13 cellular contexts compared by ENCODE assay signal in genomic region chr21:25360593-25360992, GRCh38.
A peak's percentile ranks its signal among the peaks of the same experiment; 100 is the strongest.
DNase-seq lines count a peak whose midpoint lies in the region; ATAC-seq, FAIRE-seq and TF ChIP-seq lines count a peak whose summit lies in the region.
"Had no signal": no experiment of that assay in that cellular context is flagged by ENCODE, and none has a peak within 500 bp of the region (broad histone marks: within the 10 kb centered on the region; RNA-seq: fewer than 3 reads in every experiment).

No MANE protein-coding gene starts in this region.

- intact Hi-C loops in MCF 10A (cut with micrococcal nuclease) (no loop called here), breast epithelium (cut with DNase I; ENCODE audit: low total_unique reads) (no loop called here), lower leg skin (cut with DNase I; ENCODE audit: low total_unique reads) (no loop called here)

- no peak overlapping the region for H3K4me3 Mint-ChIP-seq in MCF 10A (ENCODE audit: unreplicated experiment)

- H3K4me1 ChIP-seq in breast epithelium (no peaks in the 10 kb centered on the region), KMS-11 (ENCODE audit: low read depth, poor library complexity, severe bottlenecking) (no peaks in the 10 kb centered on the region)
- H3K4me1 ChIP-seq: thyroid gland had no signal

- no peaks in the 10 kb centered on the region for H4K20me1 ChIP-seq in KMS-11 (ENCODE audit: insufficient read depth)

- no peaks in the 10 kb centered on the region for H3K79me2 ChIP-seq in KMS-11 (ENCODE audit: insufficient read depth, low read depth)

- no peaks in the 10 kb centered on the region for H3K36me3 Mint-ChIP-seq in MCF 10A (ENCODE audit: insufficient read depth, unreplicated experiment)

- TF ChIP-seq POLR2A in breast epithelium (IDR thresholded peaks at IDR 0.05) (no peak), lower leg skin (IDR thresholded peaks at IDR 0.05) (no peak)

- POLR2A ChIA-PET in MCF 10A (lab: Yijun Ruan, JAX), result interaction anchor here (1.3 kb wide), 1 partner anchor 9 kb away, joined by 4 read pairs; no protein-coding TSS in a partner anchor

- TF ChIP-seq CTCF in MCF 10A (IDR thresholded peaks at IDR 0.05; ENCODE audit: unreplicated experiment), result peak; percentile 8
- TF ChIP-seq CTCF in breast epithelium (IDR thresholded peaks at IDR 0.05), result no peak
- peak; percentile 27; the same call in 1 of the 2 replicates for TF ChIP-seq CTCF in KMS-11 (conservative IDR thresholded peaks at IDR 0.05; ENCODE audit: low read depth, low read length)
- peak; percentile 34 for TF ChIP-seq CTCF in cardiac fibroblast (IDR thresholded peaks at IDR 0.05; ENCODE audit: low read depth, low read length)
- TF ChIP-seq CTCF in D721Med (IDR thresholded peaks at IDR 0.05; ENCODE audit: insufficient read depth, missing control alignments), result no peak
- no peak for TF ChIP-seq CTCF in lower leg skin (IDR thresholded peaks at IDR 0.05)

- H3K9me3 ChIP-seq in breast epithelium, result no peaks in the 10 kb centered on the region
- H3K9me3 ChIP-seq: thyroid gland had no signal

- DNase-seq in MCF 10A (ENCODE audit: unreplicated experiment) (no peak), breast epithelium (ENCODE audit: low spot score in 2 of 2) (no peak), cardiac fibroblast (ENCODE audit: low read depth in 2 of 2) (no peak), D721Med (ENCODE audit: insufficient read length, low spot score) (no peak), RCC 7860 (ENCODE audit: low spot score) (no peak), lower leg skin (ENCODE audit: low spot score in 2 of 2) (no peak)
- DNase-seq: kidney glomerular epithelial cell; NCI-H524 treated with DMSO at 0.1 percent for 48 hours; occipital lobe; stimulated activated CD4-positive, alpha-beta T cell treated with anti-CD3 and anti-CD28 coated beads, Interleukin-4, amount 100 ng/mL, for 24 hours; thyroid gland had no signal

- H3K9ac ChIP-seq in KMS-11, result no peak overlapping the region

- no peak overlapping the region for H3K4me2 ChIP-seq in KMS-11

- no peaks in the 10 kb centered on the region for H3K27me3 Mint-ChIP-seq in MCF 10A (ENCODE audit: insufficient read depth, unreplicated experiment)

- H3K4me3 ChIP-seq in breast epithelium, result no peak overlapping the region
- no peak overlapping the region for H3K4me3 ChIP-seq in KMS-11 (IDR thresholded peaks at IDR 0.05; ENCODE audit: insufficient read depth, low read depth, low read length)
- H3K4me3 ChIP-seq in cardiac fibroblast (replicated peaks in 1 of 2; ENCODE audit: low read depth in 2 of 2, low read length in 2 of 2), result no peak overlapping the region
- no peak overlapping the region for H3K4me3 ChIP-seq in lower leg skin (ENCODE audit: low read depth, poor library complexity, severe bottlenecking)
- H3K4me3 ChIP-seq: thyroid gland had no signal

- H3K27ac Mint-ChIP-seq in MCF 10A (ENCODE audit: low read depth, unreplicated experiment), result no peak overlapping the region

- no peaks in the 10 kb centered on the region for H3K27me3 ChIP-seq in breast epithelium
- H3K27me3 ChIP-seq in KMS-11 (ENCODE audit: insufficient read depth, low read depth), result no peaks in the 10 kb centered on the region
- H3K27me3 ChIP-seq: thyroid gland had no signal

- peaks cover 23% of the 10 kb centered on the region for H3K9me3 Mint-ChIP-seq in MCF 10A (ENCODE audit: unreplicated experiment)

- 85 to 89% methylated on average over 2 of the region's 2 CpGs for WGBS in lower leg skin, 2 donors

- no peak overlapping the region for H2AFZ ChIP-seq in KMS-11 (ENCODE audit: low read depth)

- no peak for ATAC-seq in GM19467 (IDR thresholded peaks at IDR 0.05; ENCODE audit: unreplicated experiment)

- H3K36me3 ChIP-seq in breast epithelium (no peaks in the 10 kb centered on the region), KMS-11 (ENCODE audit: insufficient read depth) (no peaks in the 10 kb centered on the region)
- H3K36me3 ChIP-seq: thyroid gland had no signal

- no peak overlapping the region for H3K27ac ChIP-seq in breast epithelium
- no peak overlapping the region for H3K27ac ChIP-seq in KMS-11
- H3K27ac ChIP-seq: thyroid gland had no signal

- CTCF ChIA-PET in MCF 10A (lab: Yijun Ruan, JAX), result interaction anchor here (0.5 to 1.2 kb wide), 5 partner anchors 8 to 581 kb away, joined by 3 to 6 read pairs (median 3); no protein-coding TSS in a partner anchor

- FAIRE-seq in D721Med (lab: Jason Lieb, UNC), result no peak
- FAIRE-seq in RCC 7860 (lab: Jason Lieb, UNC), result no peak

- no TSS peak for BruUV-seq in MCF 10A (replicated peaks; lab: Mats Ljungman, UMichigan)

- peaks cover 6% of the 10 kb centered on the region for H3K4me1 Mint-ChIP-seq in MCF 10A (ENCODE audit: insufficient read depth, unreplicated experiment)

Comparison
In these comparisons a context has a peak if more than half of its experiments do, and no peak if none do; other contexts are left out.
1. CTCF ChIP-seq: peak in MCF 10A (single experiment), KMS-11 (single experiment) and cardiac fibroblast (single experiment); none in breast epithelium (0 of 3), D721Med (single experiment) and lower leg skin (0 of 3).